In genomic region chr1:78840447-78841251, GRCh38 we compare ENCODE assay signal across 8 cellular contexts.
DNase-seq lines count a peak whose midpoint lies in the region; ATAC-seq and TF ChIP-seq lines count a peak whose summit lies in the region.

No MANE protein-coding gene starts in this region.

- H3K27me3 ChIP-seq in smooth muscle cell (ENCODE audit: low read depth) = no peaks in the 10 kb centered on the region

- no peaks in the 10 kb centered on the region for H3K79me2 ChIP-seq in smooth muscle cell (ENCODE audit: low read depth)

- WGBS in smooth muscle cell (ENCODE audit: low lambda C conversion rate) = 36% methylated on average over 8 of the region's 8 CpGs

- ATAC-seq in HG03097 (IDR thresholded peaks at IDR 0.05; ENCODE audit: low FRiP score, unreplicated experiment) = no peak
- no peak for ATAC-seq in HG02884 (IDR thresholded peaks at IDR 0.05; ENCODE audit: unreplicated experiment)

- no peaks in the 10 kb centered on the region for H3K9me3 ChIP-seq in smooth muscle cell (replicated peaks; ENCODE audit: low read depth)

- no peaks in the 10 kb centered on the region for H3K36me3 ChIP-seq in smooth muscle cell (ENCODE audit: low read depth)

- DNase-seq in DMS79 treated with DMSO at 0.1 percent for 48 hours (lab: John Stamatoyannopoulos, UW) (peak; percentile 4), DMS79 (lab: John Stamatoyannopoulos, UW) (no peak), NCI-H446 treated with DMSO at 0.1 percent for 48 hours (lab: John Stamatoyannopoulos, UW) (peak; percentile 91), epithelial cell of esophagus (ENCODE audit: low read depth) (peak; percentile 74), smooth muscle cell (lab: John Stamatoyannopoulos, UW; ENCODE audit: unreplicated experiment) (no peak), cerebellar cortex (ENCODE audit: low spot score) (no peak)

- H2AFZ ChIP-seq in smooth muscle cell (ENCODE audit: low read depth) = peak overlapping the region; percentile 32

- H3F3A ChIP-seq in smooth muscle cell (ENCODE audit: low read depth) = no peaks in the 10 kb centered on the region

- H3K27ac ChIP-seq in smooth muscle cell (ENCODE audit: low read depth) = peak overlapping the region; percentile 32

- peaks cover 25% of the 10 kb centered on the region for H3K4me1 ChIP-seq in smooth muscle cell (ENCODE audit: low read depth)

- no peak overlapping the region for H3K9ac ChIP-seq in smooth muscle cell (ENCODE audit: low read depth)

- no peaks in the 10 kb centered on the region for H4K20me1 ChIP-seq in smooth muscle cell (ENCODE audit: low read depth)

- peak overlapping the region; percentile 54 for H3K4me2 ChIP-seq in smooth muscle cell

- TF ChIP-seq CTCF in epithelial cell of esophagus (IDR thresholded peaks at IDR 0.05; ENCODE audit: insufficient read depth, low read depth, low read length, missing control alignments) = no peak
- TF ChIP-seq CTCF in smooth muscle cell (IDR thresholded peaks at IDR 0.05; ENCODE audit: borderline replicate concordance, insufficient read depth, poor library complexity, severe bottlenecking) = no peak

- H3K4me3 ChIP-seq in epithelial cell of esophagus (ENCODE audit: low read length) = no peak overlapping the region
- H3K4me3 ChIP-seq in smooth muscle cell = no peak overlapping the region

Comparison
In these comparisons a context has a peak if more than half of its experiments do, and no peak if none do; other contexts are left out.
1. DNase-seq: peak in DMS79 treated with DMSO at 0.1 percent for 48 hours (single experiment), NCI-H446 treated with DMSO at 0.1 percent for 48 hours (single experiment) and epithelial cell of esophagus (single experiment); none in DMS79 (single experiment), smooth muscle cell (single experiment) and cerebellar cortex (single experiment).